Comparison of ENCODE assay signal across 8 cellular contexts in the genomic region with DNA sequence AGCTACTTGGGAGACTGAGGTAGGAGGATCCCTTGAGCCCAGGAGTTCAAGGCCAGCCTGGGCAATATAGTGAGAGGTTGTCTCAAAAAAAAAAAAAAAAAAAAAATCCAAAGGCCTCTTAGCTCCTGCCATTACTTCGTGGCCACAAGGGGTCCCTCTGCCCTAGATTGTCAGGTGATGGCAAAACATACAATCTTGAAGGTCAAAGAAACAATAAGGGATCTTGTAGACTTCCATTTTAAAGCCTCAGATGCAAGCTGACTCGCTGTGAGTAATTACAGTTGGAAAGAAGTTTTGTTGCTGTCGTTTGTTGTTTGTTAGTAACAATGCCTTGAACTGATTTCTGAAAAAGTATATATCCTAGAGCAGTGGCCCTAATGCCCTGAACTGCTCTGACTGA. TPM values are rescaled to one million over a fixed set of nuclear protein-coding genes. Genes with fewer than 3 reads are reported as not detected.
DNase-seq lines count a peak whose midpoint lies in the region; ATAC-seq and TF ChIP-seq lines count a peak whose summit lies in the region.

No MANE protein-coding gene starts in this region.

- no peaks in the 10 kb centered on the region for H3K36me3 Mint-ChIP-seq in activated CD4-positive, alpha-beta T cell treated with anti-CD3 and anti-CD28 coated beads, Interleukin-2, amount 10 ng/mL, durations not matched to agents 24 days and 14 days (ENCODE audit: low read depth)

- H3K9ac ChIP-seq in fibroblast of lung (ENCODE audit: insufficient read depth, low read length), result no peak overlapping the region

- TF ChIP-seq POLR2A in gastroesophageal sphincter (IDR thresholded peaks at IDR 0.05), result no peak

- no peak overlapping the region for H3K4me3 ChIP-seq in cardiac muscle cell
- no peak overlapping the region for H3K4me3 ChIP-seq in fibroblast of lung (replicated peaks in 1 of 4; ENCODE audit: control extremely low read depth in 1 of 4, insufficient read depth in 1 of 4, low read depth in 3 of 4, low read length in 4 of 4)
- H3K4me3 ChIP-seq in gastroesophageal sphincter, result no peak overlapping the region

- H3K27me3 Mint-ChIP-seq in activated CD4-positive, alpha-beta T cell treated with anti-CD3 and anti-CD28 coated beads, Interleukin-2, amount 10 ng/mL, durations not matched to agents 24 days and 14 days, result peaks cover 9% of the 10 kb centered on the region

- H3K79me2 ChIP-seq in fibroblast of lung (ENCODE audit: control insufficient read depth, insufficient read depth, low read length), result no peaks in the 10 kb centered on the region

- TF ChIP-seq CTCF in cardiac muscle cell (IDR thresholded peaks at IDR 0.05; ENCODE audit: low read depth, low read length) (peak; percentile 46), fibroblast of lung (conservative IDR thresholded peaks at IDR 0.05 in 1 of 2, IDR thresholded peaks at IDR 0.05 in 1 of 2; ENCODE audit: low read depth in 1 of 2, low read length in 2 of 2) (peak; percentile 40 to 49), gastroesophageal sphincter (IDR thresholded peaks at IDR 0.05) (peak in 1 of 4 experiments; percentile 10)

- H2AFZ ChIP-seq in fibroblast of lung (ENCODE audit: low read length), result no peak overlapping the region

- H3K9me3 Mint-ChIP-seq in activated CD4-positive, alpha-beta T cell treated with anti-CD3 and anti-CD28 coated beads, Interleukin-2, amount 10 ng/mL, durations not matched to agents 24 days and 14 days, result no peaks in the 10 kb centered on the region

- no peak for TF ChIP-seq EP300 in gastroesophageal sphincter (IDR thresholded peaks at IDR 0.05)

- H3K4me1 ChIP-seq in cardiac muscle cell (ENCODE audit: low read depth), result peaks cover 4% of the 10 kb centered on the region
- no peaks in the 10 kb centered on the region for H3K4me1 ChIP-seq in fibroblast of lung (ENCODE audit: control insufficient read depth, extremely low read depth, insufficient read depth, low read length)
- no peaks in the 10 kb centered on the region for H3K4me1 ChIP-seq in gastroesophageal sphincter

- ATAC-seq in Right ventricle myocardium superior (ENCODE audit: poor library complexity) (no peak), gastroesophageal sphincter (no peak)

- H3K4me2 ChIP-seq in fibroblast of lung (ENCODE audit: extremely low read depth, insufficient read depth, low read length), result no peak overlapping the region

- peak; percentile 56 to 67 for DNase-seq in cardiac muscle cell (ENCODE audit: low read depth in 1 of 2, low spot score in 1 of 2)
- DNase-seq in Right ventricle myocardium superior, result no peak
- peak in 46 of 76 experiments; percentile 2 to 71 (median 30) for DNase-seq in HUDEP-2 (lab: John Stamatoyannopoulos, UW; ENCODE audit: unreplicated experiment in 76 of 76)
- peak; percentile 84 for DNase-seq in activated CD4-positive, alpha-beta T cell treated with anti-CD3 and anti-CD28 coated beads, Interleukin-2, amount 10 ng/mL, durations not matched to agents 24 days and 14 days
- DNase-seq in fibroblast of lung (ENCODE audit: low read depth in 2 of 2), result peak; percentile 35 to 57
- peak; percentile 8 for DNase-seq in stimulated activated CD8-positive, alpha-beta memory T cell treated with anti-CD3 and anti-CD28 coated beads, Interleukin-12 subunit alpha, Interleukin-12 subunit beta, amount 100 ng/mL, for 4 hours (ENCODE audit: low read depth)
- no peak for DNase-seq in NCI-H2196 (lab: John Stamatoyannopoulos, UW; ENCODE audit: unreplicated experiment)

- intact Hi-C loops in Right ventricle myocardium superior (cut with DNase I), result no loop called here
- intact Hi-C loops in activated CD4-positive, alpha-beta T cell treated with anti-CD3 and anti-CD28 coated beads, Interleukin-2, amount 10 ng/mL, durations not matched to agents 24 days and 14 days (cut with micrococcal nuclease), result loop anchor here (5.0 to 10.0 kb wide), 3 partner anchors 232 to 403 kb away; no protein-coding TSS in a partner anchor

- H3K27ac Mint-ChIP-seq in activated CD4-positive, alpha-beta T cell treated with anti-CD3 and anti-CD28 coated beads, Interleukin-2, amount 10 ng/mL, durations not matched to agents 24 days and 14 days, result no peak overlapping the region

- no peak overlapping the region for H3K4me3 Mint-ChIP-seq in activated CD4-positive, alpha-beta T cell treated with anti-CD3 and anti-CD28 coated beads, Interleukin-2, amount 10 ng/mL, durations not matched to agents 24 days and 14 days

- no peaks in the 10 kb centered on the region for H4K20me1 ChIP-seq in fibroblast of lung (ENCODE audit: control insufficient read depth, extremely low read depth, insufficient read depth, low read length)

- H3K4me1 Mint-ChIP-seq in activated CD4-positive, alpha-beta T cell treated with anti-CD3 and anti-CD28 coated beads, Interleukin-2, amount 10 ng/mL, durations not matched to agents 24 days and 14 days, result peaks cover 16% of the 10 kb centered on the region

- no peaks in the 10 kb centered on the region for H3K36me3 ChIP-seq in cardiac muscle cell
- H3K36me3 ChIP-seq in fibroblast of lung (ENCODE audit: control insufficient read depth, insufficient read depth, low read length), result no peaks in the 10 kb centered on the region
- no peaks in the 10 kb centered on the region for H3K36me3 ChIP-seq in gastroesophageal sphincter

- H3K27ac ChIP-seq in cardiac muscle cell (no peak overlapping the region), fibroblast of lung (ENCODE audit: insufficient read depth, low read length) (no peak overlapping the region), gastroesophageal sphincter (no peak overlapping the region)

- H3K9me3 ChIP-seq in cardiac muscle cell (ENCODE audit: low read depth) (no peaks in the 10 kb centered on the region), fibroblast of lung (ENCODE audit: control insufficient read depth, insufficient read depth, low read depth, low read length) (no peaks in the 10 kb centered on the region), gastroesophageal sphincter (no peaks in the 10 kb centered on the region)

- WGBS in gastroesophageal sphincter (ENCODE audit: low coverage in 1 of 2), 2 donors, result 46 to 49% methylated on average over 3 of the region's 3 CpGs

- H3K27me3 ChIP-seq in cardiac muscle cell (no peaks in the 10 kb centered on the region), fibroblast of lung (ENCODE audit: control insufficient read depth, insufficient read depth, low read length) (no peaks in the 10 kb centered on the region), gastroesophageal sphincter (no peaks in the 10 kb centered on the region)

RNA-seq across cellular contexts. Expression of a gene that starts 55.9 kb away (rescaled TPM):
- total RNA-seq in cardiac muscle cell (34.8 and 49.1 TPM in 2 replicates), Right ventricle myocardium superior (64.5 TPM), fibroblast of lung (11.0 and 11.9 TPM in 2 replicates), gastroesophageal sphincter (10 to 100 TPM in 1 of 4 donors, 1 to 10 TPM in 3; 5.1 to 12.3 (median 6.9) TPM)
- polyA plus RNA-seq in cardiac muscle cell (17.3 and 30.4 TPM in 2 replicates), fibroblast of lung (4.0 TPM in 2 replicates)
- total RNA-seq in activated CD4-positive, alpha-beta T cell treated with anti-CD3 and anti-CD28 coated beads, Interleukin-2, amount 10 ng/mL, durations not matched to agents 24 days and 14 days, result 14.8 and 15.2 TPM in 2 replicates
- polyA plus RNA-seq in fibroblast of lung (2012), result 3.2 and 3.6 TPM in 2 replicates
- 1.7 and 2.9 TPM in 2 replicates for polyA minus RNA-seq in fibroblast of lung (ENCODE audit: low replicate concordance)

Comparison
In these comparisons a context has a peak if more than half of its experiments do, and no peak if none do; other contexts are left out.
1. DNase-seq: peak in cardiac muscle cell (2 of 2), HUDEP-2 (46 of 76), activated CD4-positive, alpha-beta T cell treated with anti-CD3 and anti-CD28 coated beads, Interleukin-2, amount 10 ng/mL, durations not matched to agents 24 days and 14 days (single experiment), fibroblast of lung (2 of 2) and stimulated activated CD8-positive, alpha-beta memory T cell treated with anti-CD3 and anti-CD28 coated beads, Interleukin-12 subunit alpha, Interleukin-12 subunit beta, amount 100 ng/mL, for 4 hours (single experiment); none in Right ventricle myocardium superior (single experiment) and NCI-H2196 (single experiment).